ENCODE assay signal across 8 cellular contexts in genomic region chr12:6764011-6764828, GRCh38. TPM values are rescaled to one million over a fixed set of nuclear protein-coding genes. Genes with fewer than 3 reads are reported as not detected.
DNase-seq lines count a peak whose midpoint lies in the region; ATAC-seq and TF ChIP-seq lines count a peak whose summit lies in the region.

No MANE protein-coding gene starts in this region.

- intact Hi-C loops in body of pancreas (cut with DNase I) = no loop called here
- intact Hi-C loops in prostate gland (cut with DNase I) = no loop called here

- peak overlapping the region; percentile 70 for H3K4me2 ChIP-seq in MM.1S (ENCODE audit: low read depth, low read length)
- H3K4me2 ChIP-seq in hepatocyte = peak overlapping the region; percentile 82

- H3K36me3 ChIP-seq in MM.1S (replicated peaks; ENCODE audit: insufficient read depth, low read length) = no peaks in the 10 kb centered on the region
- no peaks in the 10 kb centered on the region for H3K36me3 ChIP-seq in RWPE2 (ENCODE audit: low read depth)
- H3K36me3 ChIP-seq in body of pancreas (replicated peaks in 1 of 2; ENCODE audit: insufficient read depth in 1 of 2, low read depth in 2 of 2) = no peaks in the 10 kb centered on the region
- no peaks in the 10 kb centered on the region for H3K36me3 ChIP-seq in hepatocyte (replicated peaks; ENCODE audit: insufficient read depth, low read depth)
- no peaks in the 10 kb centered on the region for H3K36me3 ChIP-seq in prostate gland

- TF ChIP-seq CTCF in MM.1S (IDR thresholded peaks at IDR 0.05; ENCODE audit: low read length) (no peak), RWPE2 (IDR thresholded peaks at IDR 0.05; ENCODE audit: poor library complexity, severe bottlenecking) (no peak), body of pancreas (IDR thresholded peaks at IDR 0.05) (no peak), hepatocyte (IDR thresholded peaks at IDR 0.05; ENCODE audit: poor library complexity) (no peak), prostate gland (IDR thresholded peaks at IDR 0.05) (no peak)

- no peaks in the 10 kb centered on the region for H3K79me2 ChIP-seq in MM.1S (ENCODE audit: low read length)
- H3K79me2 ChIP-seq in hepatocyte = peaks cover 24% of the 10 kb centered on the region

- H3K4me1 ChIP-seq in MM.1S (ENCODE audit: low read length) (peaks cover 16% of the 10 kb centered on the region), RWPE2 (ENCODE audit: insufficient read depth, poor library complexity, severe bottlenecking) (peaks cover 22% of the 10 kb centered on the region), body of pancreas (peaks cover 48% of the 10 kb centered on the region), hepatocyte (ENCODE audit: insufficient read depth) (peaks cover 50% of the 10 kb centered on the region), prostate gland (replicated peaks) (peaks cover 11% of the 10 kb centered on the region)

- CTCF ChIA-PET in HEK293T (lab: Yijun Ruan, JAX) = interaction anchor here (0.7 to 4.1 kb wide), 5 partner anchors 11 to 191 kb away, joined by 3 to 38 read pairs (median 5); partner anchors contain the start of gene MLF2

- H3K9me3 ChIP-seq in MM.1S (replicated peaks; ENCODE audit: insufficient read depth, low read length) (no peaks in the 10 kb centered on the region), RWPE2 (ENCODE audit: severe bottlenecking) (no peaks in the 10 kb centered on the region), body of pancreas (no peaks in the 10 kb centered on the region), hepatocyte (ENCODE audit: low read depth) (no peaks in the 10 kb centered on the region), prostate gland (no peaks in the 10 kb centered on the region)

- H3K9ac ChIP-seq in MM.1S (ENCODE audit: low read length) = no peak overlapping the region

- H3K4me3 ChIP-seq in MM.1S (ENCODE audit: low read length) = peak overlapping the region; percentile 37
- H3K4me3 ChIP-seq in RWPE2 (ENCODE audit: severe bottlenecking) = peak overlapping the region; percentile 9
- no peak overlapping the region for H3K4me3 ChIP-seq in body of pancreas
- H3K4me3 ChIP-seq in hepatocyte = no peak overlapping the region
- peak overlapping the region; percentile 6 to 17 for H3K4me3 ChIP-seq in prostate gland

- H4K20me1 ChIP-seq in MM.1S (ENCODE audit: insufficient read depth, low read length) (no peaks in the 10 kb centered on the region), hepatocyte (ENCODE audit: insufficient read depth, poor library complexity, severe bottlenecking) (peaks cover 19% of the 10 kb centered on the region)

- peak; percentile 74 for ATAC-seq in RWPE2 (ENCODE audit: low read depth)
- peak; percentile 86 for ATAC-seq in body of pancreas

- WGBS in body of pancreas, 2 donors = 1 to 4% methylated on average over 16 of the region's 16 CpGs
- 8% methylated on average over 5 of the region's 16 CpGs for WGBS in hepatocyte (ENCODE audit: low lambda C conversion rate, missing lambda C conversion rate)
- 2% methylated on average over 16 of the region's 16 CpGs for WGBS in prostate gland

- POLR2A ChIA-PET in HEK293T (lab: Yijun Ruan, JAX) = interaction anchor here (0.9 to 8.6 kb wide), 5 partner anchors 11 to 64 kb away, joined by 3 to 148 read pairs (median 9); partner anchors contain the start of genes COPS7A, MLF2 and P3H3

- H3K27ac ChIP-seq in MM.1S (ENCODE audit: low read length) (no peak overlapping the region), RWPE2 (ENCODE audit: poor library complexity, severe bottlenecking) (peak overlapping the region; percentile 86), body of pancreas (peak overlapping the region; percentile 86 to 95 (median 88)), hepatocyte (peak overlapping the region; percentile 86), prostate gland (peak overlapping the region; percentile 92 to 99)

- no peak for TF ChIP-seq POLR2A in body of pancreas (IDR thresholded peaks at IDR 0.05)
- TF ChIP-seq POLR2A in prostate gland (IDR thresholded peaks at IDR 0.05) = peak; percentile 46

- peak overlapping the region; percentile 86 for H2AFZ ChIP-seq in MM.1S (ENCODE audit: low read length)
- no peak overlapping the region for H2AFZ ChIP-seq in hepatocyte

- H3K9me2 ChIP-seq in MM.1S (replicated peaks; ENCODE audit: insufficient read depth, low read length) (no peaks in the 10 kb centered on the region), hepatocyte (replicated peaks; ENCODE audit: insufficient read depth) (no peaks in the 10 kb centered on the region)

- peak; percentile 76 for DNase-seq in activated effector memory CD4-positive, alpha-beta T cell treated with anti-CD3 and anti-CD28 coated beads, Interleukin-2, amount 50 U/mL, for 16 hours
- DNase-seq in activated effector memory CD4-positive, alpha-beta T cell treated with Interleukin-2 at 50 U/mL for 16 hours = no peak
- DNase-seq in HEK293T (ENCODE audit: extremely low spot score) = peak; percentile 94
- DNase-seq in MM.1S = peak; percentile 91
- peak; percentile 96 for DNase-seq in RWPE2 (ENCODE audit: low spot score)
- DNase-seq in body of pancreas = peak; percentile 91 to 97 (median 96)
- DNase-seq in hepatocyte (ENCODE audit: low spot score) = peak; percentile 95
- DNase-seq in prostate gland (ENCODE audit: low spot score) = peak; percentile 96

- H3K27me3 ChIP-seq in MM.1S (replicated peaks; ENCODE audit: insufficient read depth, low read length) (peaks cover 13% of the 10 kb centered on the region), RWPE2 (ENCODE audit: insufficient read depth, poor library complexity, severe bottlenecking) (no peaks in the 10 kb centered on the region), body of pancreas (no peaks in the 10 kb centered on the region), hepatocyte (no peaks in the 10 kb centered on the region), prostate gland (replicated peaks; ENCODE audit: insufficient read depth) (no peaks in the 10 kb centered on the region)

- H3F3A ChIP-seq in MM.1S (ENCODE audit: insufficient read depth, low read length) = peaks cover 10% of the 10 kb centered on the region; the same call in 1 of the 2 replicates

TF ChIP-seq in HEK293T, 16 proteins besides CTCF, POLR2A, EP300 and RAD21:
- TF ChIP-seq FOXM1 (IDR thresholded peaks at IDR 0.05; ENCODE audit: borderline replicate concordance) = peak; percentile 98
- no peak for TF ChIP-seq L3MBTL2 (conservative IDR thresholded peaks at IDR 0.05)
- TF ChIP-seq TARDBP (IDR thresholded peaks at IDR 0.05) = no peak
TF ChIP-seq in HEK293T: peak in this region for 1.

RNA-seq across cellular contexts. Expression of gene PTMS, which starts 1.9 kb away (rescaled TPM):
- total RNA-seq in body of pancreas (100 to 1,000 TPM in 1 of 2 donors, 10 to 100 TPM in 1; 69.5 to 109 TPM), hepatocyte (179 and 180 TPM in 2 replicates), prostate gland (100 to 1,000 TPM; 285 to 339 TPM)
- 282 and 315 TPM in 2 replicates for polyA plus RNA-seq in hepatocyte

RNA-seq across cellular contexts. Expression of gene LAG3, which starts 8.1 kb away (rescaled TPM):
- total RNA-seq in body of pancreas = not detected
- total RNA-seq in hepatocyte = 0.52 and 0.70 TPM in 2 replicates
- polyA plus RNA-seq in hepatocyte = 0.91 and 1.2 TPM in 2 replicates
- 10 to 100 TPM in 1 of 2 donors, under 1 TPM in 1; 0.73 to 13.1 TPM for total RNA-seq in prostate gland

RNA-seq across cellular contexts. Expression of gene MLF2, which starts 11.3 kb away (rescaled TPM):
- total RNA-seq in body of pancreas = 10 to 100 TPM; 59.4 to 76.5 TPM
- total RNA-seq in hepatocyte = 210 and 241 TPM in 2 replicates
- polyA plus RNA-seq in hepatocyte = 508 and 535 TPM in 2 replicates
- total RNA-seq in prostate gland = 100 to 1,000 TPM; 267 to 282 TPM

RNA-seq across cellular contexts. Expression of gene CD4, which starts 25.1 kb away (rescaled TPM):
- total RNA-seq in body of pancreas (1 to 10 TPM; 3.0 to 5.2 TPM), hepatocyte (2.4 and 2.7 TPM in 2 replicates), prostate gland (1 to 10 TPM; 1.6 to 8.6 TPM)
- polyA plus RNA-seq in hepatocyte = 2.7 and 6.4 TPM in 2 replicates

RNA-seq across cellular contexts. Expression of gene COPS7A, which starts 40.4 kb away (rescaled TPM):
- total RNA-seq in body of pancreas (10 to 100 TPM; 20.2 to 27.7 TPM), hepatocyte (46.9 and 56.7 TPM in 2 replicates), prostate gland (10 to 100 TPM; 92.0 to 92.6 TPM)
- 65.2 and 73.6 TPM in 2 replicates for polyA plus RNA-seq in hepatocyte

Comparison
In these comparisons a context has a peak if more than half of its experiments do, and no peak if none do; other contexts are left out.
1. H3K4me3 ChIP-seq: peak in MM.1S (single experiment), RWPE2 (single experiment) and prostate gland (2 of 2); none in body of pancreas (0 of 2) and hepatocyte (single experiment).